ENCODE assay signal across 21 cellular contexts in the genomic region with DNA sequence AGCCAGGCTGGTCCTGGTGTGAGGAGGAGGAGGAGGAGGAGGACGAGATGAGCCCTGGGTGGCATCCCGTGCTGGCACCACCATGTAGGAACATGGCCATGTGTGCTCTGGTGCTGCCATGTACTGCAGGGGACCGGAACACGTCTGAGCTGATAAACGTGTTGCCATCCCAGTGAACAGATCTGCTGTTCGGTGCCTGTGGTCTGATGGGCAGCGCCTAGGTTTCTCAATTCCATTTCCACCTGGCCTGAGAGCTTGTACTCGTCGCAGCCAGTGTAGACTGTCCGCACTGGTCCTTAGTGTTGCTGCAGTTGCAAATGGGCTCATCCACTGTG. TPM values are rescaled to one million over a fixed set of nuclear protein-coding genes. Genes with fewer than 3 reads are reported as not detected.
A peak's percentile ranks its signal among the peaks of the same experiment; 100 is the strongest.
DNase-seq lines count a peak whose midpoint lies in the region; ATAC-seq, FAIRE-seq and TF ChIP-seq lines count a peak whose summit lies in the region.
"Had no signal": no experiment of that assay in that cellular context is flagged by ENCODE, and none has a peak within 500 bp of the region (broad histone marks: within the 10 kb centered on the region; RNA-seq: fewer than 3 reads in every experiment).

No MANE protein-coding gene starts in this region.

- FAIRE-seq in urothelium cell line (lab: Jason Lieb, UNC) (peak; percentile 17), pancreas (lab: Jason Lieb, UNC) (no peak)
- FAIRE-seq: HTR-8/SVneo had no signal

- H3K27me3 Mint-ChIP-seq in activated naive CD4-positive, alpha-beta T cell treated with anti-CD3 and anti-CD28 coated beads for 36 hours (ENCODE audit: low read depth) = no peaks in the 10 kb centered on the region
- H3K27me3 Mint-ChIP-seq: B cell had no signal

- H3K27me3 ChIP-seq in pancreas = no peaks in the 10 kb centered on the region
- H3K27me3 ChIP-seq: SJSA1 had no signal

- ATAC-seq in activated naive CD4-positive, alpha-beta T cell treated with anti-CD3 and anti-CD28 coated beads, Interleukin-2, amount 50 U/mL, for 72 hours = no peak
- ATAC-seq in pancreas = no peak
- no peak for ATAC-seq in left ventricle myocardium superior
- ATAC-seq: PC-3 had no signal

- H3K9me3 ChIP-seq in pancreas = no peaks in the 10 kb centered on the region
- H3K9me3 ChIP-seq: SJSA1 had no signal

- no peaks in the 10 kb centered on the region for H3K9me3 Mint-ChIP-seq in activated naive CD4-positive, alpha-beta T cell treated with anti-CD3 and anti-CD28 coated beads, Interleukin-2, amount 50 U/mL, for 72 hours
- no peaks in the 10 kb centered on the region for H3K9me3 Mint-ChIP-seq in activated naive CD4-positive, alpha-beta T cell treated with anti-CD3 and anti-CD28 coated beads for 36 hours

- no peak overlapping the region for H3K4me3 ChIP-seq in pancreas
- H3K4me3 ChIP-seq: SJSA1 had no signal

- no peak for DNase-seq in activated naive CD4-positive, alpha-beta T cell treated with anti-CD3 and anti-CD28 coated beads, Interleukin-2, amount 50 U/mL, for 72 hours (ENCODE audit: low spot score in 2 of 2)
- DNase-seq in activated naive CD4-positive, alpha-beta T cell treated with anti-CD3 and anti-CD28 coated beads for 36 hours = no peak
- no peak for DNase-seq in RWPE1 (ENCODE audit: low spot score)
- peak; percentile 50 for DNase-seq in cerebellum (ENCODE audit: low spot score)
- DNase-seq in urothelium cell line (ENCODE audit: low spot score) = no peak
- no peak for DNase-seq in DMS79 treated with DMSO at 0.1 percent for 48 hours (lab: John Stamatoyannopoulos, UW)
- DNase-seq in pancreas = no peak
- DNase-seq in left ventricle myocardium superior = no peak
- DNase-seq: Calu3, DND-41, H9, NCI-H1092, NCI-H1436, NCI-H748 treated with DMSO at 0.1 percent for 48 hours, PC-3, Right ventricle myocardium superior had no signal

- H3K4me1 Mint-ChIP-seq in activated naive CD4-positive, alpha-beta T cell treated with anti-CD3 and anti-CD28 coated beads for 36 hours (ENCODE audit: low read depth) = peaks cover 11% of the 10 kb centered on the region

- peaks cover 0 to 7% of the 10 kb centered on the region in 2 donors for H3K36me3 Mint-ChIP-seq in activated naive CD4-positive, alpha-beta T cell treated with anti-CD3 and anti-CD28 coated beads, Interleukin-2, amount 50 U/mL, for 72 hours
- H3K36me3 Mint-ChIP-seq in activated naive CD4-positive, alpha-beta T cell treated with anti-CD3 and anti-CD28 coated beads for 36 hours (ENCODE audit: low read depth) = peaks cover 2% of the 10 kb centered on the region

- peak overlapping the region; percentile 98 for H3K27ac ChIP-seq in RWPE1
- H3K27ac ChIP-seq in pancreas = no peak overlapping the region
- H3K27ac ChIP-seq: 22Rv1, KMS-11, SJSA1 had no signal

- no peaks in the 10 kb centered on the region for H3K4me1 ChIP-seq in pancreas

- H3K4me3 Mint-ChIP-seq in activated naive CD4-positive, alpha-beta T cell treated with anti-CD3 and anti-CD28 coated beads for 36 hours = no peak overlapping the region
- H3K4me3 Mint-ChIP-seq: B cell, H9 had no signal

- CTCF ChIA-PET in activated naive CD4-positive, alpha-beta T cell treated with anti-CD3 and anti-CD28 coated beads for 36 hours (lab: Charles Lee) = no interaction called here
- CTCF ChIA-PET in RWPE1 (lab: Yijun Ruan, JAX) = no interaction called here

- WGBS in pancreas, 2 donors = 85 to 91% methylated on average over 10 of the region's 10 CpGs

- intact Hi-C loops in activated naive CD4-positive, alpha-beta T cell treated with anti-CD3 and anti-CD28 coated beads for 36 hours (cut with micrococcal nuclease) = loop anchor here (10.0 kb wide), 2 partner anchors 264 to 374 kb away; partner anchors contain the start of gene TBCD
- intact Hi-C loops in pancreas (cut with DNase I) = loop anchor here in 1 of 3 donors (10.0 kb wide), 1 partner anchor 136 kb away; the partner anchor contains the start of gene TEX19
- intact Hi-C loops in left ventricle myocardium superior (cut with micrococcal nuclease) = no loop called here

- peaks cover 0 to 9% (median 8%) of the 10 kb centered on the region in 3 donors for H3K36me3 ChIP-seq in pancreas

- POLR2A ChIA-PET in RWPE1 (lab: Yijun Ruan, JAX; ENCODE audit: low non-redundant PET) = no interaction called here

- H3K27ac Mint-ChIP-seq in activated naive CD4-positive, alpha-beta T cell treated with anti-CD3 and anti-CD28 coated beads, Interleukin-2, amount 50 U/mL, for 72 hours = peak overlapping the region; percentile 13 to 68
- no peak overlapping the region for H3K27ac Mint-ChIP-seq in activated naive CD4-positive, alpha-beta T cell treated with anti-CD3 and anti-CD28 coated beads for 36 hours
- H3K27ac Mint-ChIP-seq: B cell had no signal

- TF ChIP-seq CTCF in RWPE1 (conservative IDR thresholded peaks at IDR 0.05; ENCODE audit: low read depth) (no peak), pancreas (IDR thresholded peaks at IDR 0.05) (no peak)

RNA-seq across cellular contexts. Expression of gene FOXK2, which starts 28.4 kb away (rescaled TPM):
- 10 to 100 TPM; 56.2 to 67.4 TPM for total RNA-seq in activated naive CD4-positive, alpha-beta T cell treated with anti-CD3 and anti-CD28 coated beads, Interleukin-2, amount 50 U/mL, for 72 hours
- 10 to 100 TPM; 48.8 to 51.4 TPM for total RNA-seq in activated naive CD4-positive, alpha-beta T cell treated with anti-CD3 and anti-CD28 coated beads for 36 hours
- total RNA-seq in cerebellum = 43.5 TPM
- 10 to 100 TPM; 18.6 to 27.9 (median 19.9) TPM for total RNA-seq in pancreas
- 10 to 100 TPM; 17.7 to 19.5 TPM for polyA plus RNA-seq in pancreas
- 41.5 TPM for total RNA-seq in left ventricle myocardium superior

RNA-seq across cellular contexts. Expression of gene NARF, which starts 32.6 kb away (rescaled TPM):
- 100 to 1,000 TPM; 159 TPM for total RNA-seq in activated naive CD4-positive, alpha-beta T cell treated with anti-CD3 and anti-CD28 coated beads, Interleukin-2, amount 50 U/mL, for 72 hours
- 10 to 100 TPM; 64.2 to 69.3 TPM for total RNA-seq in activated naive CD4-positive, alpha-beta T cell treated with anti-CD3 and anti-CD28 coated beads for 36 hours
- total RNA-seq in cerebellum = 67.9 TPM
- total RNA-seq in pancreas = 10 to 100 TPM; 21.3 to 42.8 (median 30.2) TPM
- 10 to 100 TPM; 57.8 to 96.9 TPM for polyA plus RNA-seq in pancreas
- total RNA-seq in left ventricle myocardium superior = 90.4 TPM

RNA-seq across cellular contexts. Expression of gene CYBC1, which starts 40.6 kb away (rescaled TPM):
- 100 to 1,000 TPM; 205 to 401 TPM for total RNA-seq in activated naive CD4-positive, alpha-beta T cell treated with anti-CD3 and anti-CD28 coated beads, Interleukin-2, amount 50 U/mL, for 72 hours
- total RNA-seq in activated naive CD4-positive, alpha-beta T cell treated with anti-CD3 and anti-CD28 coated beads for 36 hours = 100 to 1,000 TPM; 292 to 294 TPM
- total RNA-seq in cerebellum (32.2 TPM), pancreas (10 to 100 TPM; 29.3 to 66.9 (median 38.6) TPM), left ventricle myocardium superior (30.8 TPM)
- polyA plus RNA-seq in pancreas = 10 to 100 TPM; 46.4 to 54.9 TPM
